ENCODE assay signal across 22 cellular contexts in the genomic region with DNA sequence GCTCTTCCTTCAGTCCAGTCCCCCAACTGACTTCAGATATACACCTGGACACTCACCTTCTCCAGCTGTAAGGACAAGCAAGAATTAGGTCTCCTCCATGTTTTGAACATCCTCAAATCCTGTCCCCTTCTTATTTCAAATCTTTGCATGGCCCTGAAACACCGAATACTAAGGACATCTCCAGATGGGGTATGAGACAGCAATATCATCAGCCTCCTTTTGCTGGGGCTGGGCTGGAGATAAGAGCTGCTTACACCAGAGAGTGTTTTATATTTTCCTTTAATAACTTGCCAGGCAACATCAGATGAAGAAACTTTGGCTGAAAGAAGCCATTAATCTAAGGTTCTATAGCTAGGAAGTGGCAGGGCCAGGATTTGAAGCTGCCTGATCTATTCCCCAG.
"Had no signal": no experiment of that assay in that cellular context is flagged by ENCODE, and none has a peak within 500 bp of the region (broad histone marks: within the 10 kb centered on the region; RNA-seq: fewer than 3 reads in every experiment).

No MANE protein-coding gene starts in this region.

- H3K27ac ChIP-seq: KMS-11, RWPE1 had no signal

- H3K9me3 ChIP-seq: SK-N-SH had no signal

- DNase-seq: IMR-90, MV-4-11, NCI-H1048, NCI-H1105, NCI-H1417, NCI-H1436 treated with DMSO at 0.1 percent for 48 hours, NCI-H1694, NCI-H187 treated with DMSO at 0.1 percent for 48 hours, NCI-H2029 treated with DMSO at 0.1 percent for 48 hours, NCI-H2171 treated with DMSO at 0.1 percent for 48 hours, NCI-H345, NCI-H446 treated with DMSO at 0.1 percent for 48 hours, NCI-H510A treated with DMSO at 0.1 percent for 48 hours, NCI-H526 treated with DMSO at 0.1 percent for 48 hours, NCI-H748 treated with DMSO at 0.1 percent for 48 hours, PC-3, SHP77, SK-N-SH had no signal

- ATAC-seq: HepG2, Panc1, PC-3 had no signal
